ENCODE assay signal across 20 cellular contexts in genomic region chr9:3517377-3518048, GRCh38. TPM values are rescaled to one million over a fixed set of nuclear protein-coding genes. Genes with fewer than 3 reads are reported as not detected.
A peak's percentile ranks its signal among the peaks of the same experiment; 100 is the strongest.
DNase-seq lines count a peak whose midpoint lies in the region; ATAC-seq, FAIRE-seq and TF ChIP-seq lines count a peak whose summit lies in the region.
"Had no signal": no experiment of that assay in that cellular context is flagged by ENCODE, and none has a peak within 500 bp of the region (broad histone marks: within the 10 kb centered on the region; RNA-seq: fewer than 3 reads in every experiment).

No MANE protein-coding gene starts in this region.

- ATAC-seq in psoas muscle, result peak; percentile 73 to 87 (median 82)
- no peak for ATAC-seq in GM18909 (IDR thresholded peaks at IDR 0.05; ENCODE audit: poor library complexity, unreplicated experiment)
- ATAC-seq in HG03025 (IDR thresholded peaks at IDR 0.05; ENCODE audit: low FRiP score, unreplicated experiment), result no peak
- ATAC-seq: left ventricle myocardium superior had no signal

- H3K9me3 Mint-ChIP-seq in activated naive CD4-positive, alpha-beta T cell treated with anti-CD3 and anti-CD28 coated beads, Interleukin-2, amount 10 ng/mL, durations not matched to agents 7 days and 5 days, result no peaks in the 10 kb centered on the region
- H3K9me3 Mint-ChIP-seq: CD4-positive, alpha-beta T cell; neural crest cell had no signal

- FAIRE-seq in D721Med (lab: Jason Lieb, UNC), result peak; percentile 16

- peaks cover 13% of the 10 kb centered on the region for H3K4me1 Mint-ChIP-seq in activated naive CD4-positive, alpha-beta T cell treated with anti-CD3 and anti-CD28 coated beads, Interleukin-2, amount 10 ng/mL, durations not matched to agents 7 days and 5 days

- no peaks in the 10 kb centered on the region for H3K36me3 ChIP-seq in psoas muscle (ENCODE audit: insufficient read depth in 1 of 2, low read depth in 1 of 2)
- no peaks in the 10 kb centered on the region for H3K36me3 ChIP-seq in sigmoid colon
- H3K36me3 ChIP-seq: cardiac muscle cell, suprapubic skin, vagina had no signal

- TF ChIP-seq CTCF in D721Med (IDR thresholded peaks at IDR 0.05; ENCODE audit: insufficient read depth, missing control alignments) (no peak), LNCaP clone FGC (IDR thresholded peaks at IDR 0.05; ENCODE audit: control insufficient read depth, extremely low read depth, insufficient read depth) (no peak), fibroblast of mammary gland (conservative IDR thresholded peaks at IDR 0.05; ENCODE audit: control insufficient read depth, insufficient read depth, low read depth, low read length) (no peak), psoas muscle (IDR thresholded peaks at IDR 0.05) (no peak), sigmoid colon (IDR thresholded peaks at IDR 0.05) (no peak)

- TF ChIP-seq POLR2A in sigmoid colon (IDR thresholded peaks at IDR 0.05), result no peak

- WGBS in psoas muscle, 3 donors, result 34 to 57% (median 38%) methylated on average over 3 of the region's 3 CpGs
- 90 to 94% methylated on average over 3 of the region's 3 CpGs for WGBS in sigmoid colon, 2 donors

- peak overlapping the region; percentile 92 for H3K27ac ChIP-seq in psoas muscle
- no peak overlapping the region for H3K27ac ChIP-seq in sigmoid colon
- H3K27ac ChIP-seq: cardiac muscle cell, GM23248, HL-60, RWPE1, SK-N-MC, suprapubic skin, vagina had no signal

- no peak for TF ChIP-seq EP300 in sigmoid colon (IDR thresholded peaks at IDR 0.05)

- DNase-seq in D721Med (ENCODE audit: insufficient read length, low spot score) (no peak), LNCaP clone FGC (ENCODE audit: low read depth) (peak; percentile 69), fibroblast of mammary gland (ENCODE audit: low read depth) (peak; percentile 3), psoas muscle (no peak), sigmoid colon (no peak)
- DNase-seq in activated naive CD4-positive, alpha-beta T cell treated with anti-CD3 and anti-CD28 coated beads, Interleukin-2, amount 10 ng/mL, durations not matched to agents 7 days and 5 days, result no peak
- DNase-seq: activated gamma-delta T cell; CD4-positive, alpha-beta T cell; cortex of kidney; left ventricle myocardium superior had no signal

- CTCF ChIA-PET in activated naive CD4-positive, alpha-beta T cell treated with anti-CD3 and anti-CD28 coated beads, Interleukin-2, amount 10 ng/mL, durations not matched to agents 7 days and 5 days (lab: Charles Lee), result no interaction called here

- H3K36me3 Mint-ChIP-seq in activated naive CD4-positive, alpha-beta T cell treated with anti-CD3 and anti-CD28 coated beads, Interleukin-2, amount 10 ng/mL, durations not matched to agents 7 days and 5 days, result peaks cover 13% of the 10 kb centered on the region

- H3K4me1 ChIP-seq in psoas muscle, result peaks cover 31% of the 10 kb centered on the region
- peaks cover 0 to 16% (median 0%) of the 10 kb centered on the region in 4 donors for H3K4me1 ChIP-seq in sigmoid colon

- H3K4me3 Mint-ChIP-seq in activated naive CD4-positive, alpha-beta T cell treated with anti-CD3 and anti-CD28 coated beads, Interleukin-2, amount 10 ng/mL, durations not matched to agents 7 days and 5 days, result no peak overlapping the region
- H3K4me3 Mint-ChIP-seq: CD4-positive, alpha-beta T cell; neural crest cell had no signal

- no peak overlapping the region for H3K4me3 ChIP-seq in LNCaP clone FGC (ENCODE audit: low read depth, low read length)
- no peak overlapping the region for H3K4me3 ChIP-seq in fibroblast of mammary gland (ENCODE audit: control insufficient read depth, low read depth, low read length)
- peak overlapping the region; percentile 50 for H3K4me3 ChIP-seq in psoas muscle
- no peak overlapping the region for H3K4me3 ChIP-seq in sigmoid colon
- H3K4me3 ChIP-seq: cardiac muscle cell, GM23248, SK-N-MC, suprapubic skin, vagina had no signal

- no peaks in the 10 kb centered on the region for H3K27me3 ChIP-seq in psoas muscle (ENCODE audit: insufficient read depth in 3 of 3, low read length in 2 of 3)
- H3K27me3 ChIP-seq in sigmoid colon, result no peaks in the 10 kb centered on the region
- H3K27me3 ChIP-seq: cardiac muscle cell, suprapubic skin, vagina had no signal

- no peaks in the 10 kb centered on the region for H3K27me3 Mint-ChIP-seq in activated naive CD4-positive, alpha-beta T cell treated with anti-CD3 and anti-CD28 coated beads, Interleukin-2, amount 10 ng/mL, durations not matched to agents 7 days and 5 days
- H3K27me3 Mint-ChIP-seq: CD4-positive, alpha-beta T cell had no signal

- H3K9me3 ChIP-seq in psoas muscle (no peaks in the 10 kb centered on the region), sigmoid colon (no peaks in the 10 kb centered on the region)
- H3K9me3 ChIP-seq: suprapubic skin, vagina had no signal

- no peak overlapping the region for H3K27ac Mint-ChIP-seq in activated naive CD4-positive, alpha-beta T cell treated with anti-CD3 and anti-CD28 coated beads, Interleukin-2, amount 10 ng/mL, durations not matched to agents 7 days and 5 days
- H3K27ac Mint-ChIP-seq: CD4-positive, alpha-beta T cell had no signal

- intact Hi-C loops in psoas muscle (cut with DNase I) (loop anchor here in 1 of 2 donors (10.0 kb wide), 1 partner anchor 1287 kb away; no protein-coding TSS in a partner anchor), sigmoid colon (cut with DNase I) (no loop called here)

RNA-seq across cellular contexts. Expression of gene RFX3, which starts 8.3 kb away (rescaled TPM):
- total RNA-seq in psoas muscle (1 to 10 TPM; 2.8 to 5.7 (median 5.3) TPM), sigmoid colon (10 to 100 TPM in 2 of 4 donors, 1 to 10 TPM in 2; 6.4 to 15.0 (median 9.6) TPM)
- polyA plus RNA-seq in psoas muscle (1 to 10 TPM in 1 of 3 donors, under 1 TPM in 2; 0.38 to 1.3 (median 0.84) TPM), sigmoid colon (1 to 10 TPM in 2 of 3 donors, under 1 TPM in 1; 0.69 to 2.8 (median 1.2) TPM)

Comparison
In these comparisons a context has a peak if more than half of its experiments do, and no peak if none do; other contexts are left out.
1. DNase-seq: peak in LNCaP clone FGC (single experiment) and fibroblast of mammary gland (single experiment); none in D721Med (single experiment), psoas muscle (0 of 2), sigmoid colon (single experiment) and activated naive CD4-positive, alpha-beta T cell treated with anti-CD3 and anti-CD28 coated beads, Interleukin-2, amount 10 ng/mL, durations not matched to agents 7 days and 5 days (single experiment).
2. ATAC-seq: peak in psoas muscle (4 of 4); none in GM18909 (single experiment) and HG03025 (single experiment).